In genomic region chr2:179661986-179662385, GRCh38 we compare ENCODE assay signal across 19 cellular contexts.
"Had no signal": no experiment of that assay in that cellular context is flagged by ENCODE, and none has a peak within 500 bp of the region (broad histone marks: within the 10 kb centered on the region; RNA-seq: fewer than 3 reads in every experiment).

No MANE protein-coding gene starts in this region.

- H3K4me3 ChIP-seq: left ventricle myocardium inferior, lower lobe of right lung, neural progenitor cell, ovary, right atrium auricular region, sigmoid colon, skin epidermis, stomach had no signal

- DNase-seq: effector memory CD8-positive, alpha-beta T cell; kidney; left cardiac atrium; left ventricle myocardium inferior; lower lobe of right lung; midbrain; nucleus accumbens; ovary; sigmoid colon; stimulated activated CD4-positive, alpha-beta T cell treated with anti-CD3 and anti-CD28 coated beads, Interleukin-2, amount 100 ng/mL, for 24 hours; stimulated activated CD4-positive, alpha-beta T cell treated with anti-CD3 and anti-CD28 coated beads, Interleukin-4, amount 100 ng/mL, for 4 hours; stimulated activated naive CD4-positive, alpha-beta T cell; stomach; trophoblast cell had no signal

- H3K27me3 ChIP-seq: foreskin keratinocyte, neural progenitor cell, ovary, right atrium auricular region, sigmoid colon, stomach had no signal

- H3K9me3 ChIP-seq: left ventricle myocardium inferior, lower lobe of right lung, ovary, right atrium auricular region, sigmoid colon, stomach had no signal

- H3K9ac ChIP-seq: neural progenitor cell had no signal

- H2AFZ ChIP-seq: neural progenitor cell had no signal

- H3K36me3 ChIP-seq: left ventricle myocardium inferior, lower lobe of right lung, neural progenitor cell, ovary, right atrium auricular region, sigmoid colon, stomach had no signal

- H3K4me2 ChIP-seq: neural progenitor cell had no signal

- H3K4me1 ChIP-seq: foreskin keratinocyte, left ventricle myocardium inferior, lower lobe of right lung, neural progenitor cell, right atrium auricular region, sigmoid colon, stomach had no signal

- H3K27ac ChIP-seq: foreskin keratinocyte, left ventricle myocardium inferior, lower lobe of right lung, neural progenitor cell, ovary, right atrium auricular region, sigmoid colon, skin epidermis, stomach had no signal

- ATAC-seq: effector memory CD8-positive, alpha-beta T cell; foreskin keratinocyte; left cardiac atrium; lower lobe of right lung; natural killer cell treated with Interleukin-12 subunit alpha and Interleukin-12 subunit beta and Interleukin-15 and Interleukin-18, amount 100 ng/mL, for 72 hours had no signal
